18 cellular contexts compared by ENCODE assay signal in genomic region chr2:6652271-6652670, GRCh38.
DNase-seq lines count a peak whose midpoint lies in the region; ATAC-seq and TF ChIP-seq lines count a peak whose summit lies in the region.
"Had no signal": no experiment of that assay in that cellular context is flagged by ENCODE, and none has a peak within 500 bp of the region (broad histone marks: within the 10 kb centered on the region; RNA-seq: fewer than 3 reads in every experiment).

No MANE protein-coding gene starts in this region.

- no peak for TF ChIP-seq CTCF in brain (conservative IDR thresholded peaks at IDR 0.05)
- TF ChIP-seq CTCF in neural cell (IDR thresholded peaks at IDR 0.05; ENCODE audit: poor library complexity, severe bottlenecking): no peak
- no peak for TF ChIP-seq CTCF in smooth muscle cell (IDR thresholded peaks at IDR 0.05; ENCODE audit: borderline replicate concordance, insufficient read depth, poor library complexity, severe bottlenecking)
- TF ChIP-seq CTCF in stomach (IDR thresholded peaks at IDR 0.05): no peak

- H3K36me3 Mint-ChIP-seq in brain: no peaks in the 10 kb centered on the region
- no peaks in the 10 kb centered on the region for H3K36me3 Mint-ChIP-seq in activated T-cell treated with anti-CD3 and anti-CD28 coated beads, Interleukin-2, amount 50 U/mL, for 4 hours (ENCODE audit: insufficient read depth)
- H3K36me3 Mint-ChIP-seq: CD4-positive, CD25-positive, alpha-beta regulatory T cell; CD8-positive, alpha-beta T cell had no signal

- H3K4me1 Mint-ChIP-seq in brain: peaks cover 78% of the 10 kb centered on the region
- H3K4me1 Mint-ChIP-seq in activated T-cell treated with anti-CD3 and anti-CD28 coated beads, Interleukin-2, amount 50 U/mL, for 4 hours (ENCODE audit: low read depth): no peaks in the 10 kb centered on the region
- H3K4me1 Mint-ChIP-seq: B cell had no signal

- peaks cover 0 to 10% (median 7%) of the 10 kb centered on the region in 5 experiments for H3K9me3 Mint-ChIP-seq in brain
- H3K9me3 Mint-ChIP-seq in activated T-cell treated with anti-CD3 and anti-CD28 coated beads, Interleukin-2, amount 50 U/mL, for 4 hours: no peaks in the 10 kb centered on the region
- H3K9me3 Mint-ChIP-seq: CD8-positive, alpha-beta T cell had no signal

- H3K4me1 ChIP-seq in smooth muscle cell (ENCODE audit: low read depth) (peaks cover 15% of the 10 kb centered on the region), stomach (no peaks in the 10 kb centered on the region)
- H3K4me1 ChIP-seq: BLaER1, Caco-2, HAP-1 had no signal

- no peak for TF ChIP-seq RAD21 in neural cell (conservative IDR thresholded peaks at IDR 0.05)

- WGBS in smooth muscle cell (ENCODE audit: low lambda C conversion rate): 45% methylated on average over 2 of the region's 2 CpGs
- 77 to 88% (median 78%) methylated on average over 2 of the region's 2 CpGs for WGBS in stomach, 5 donors

- H3K27ac ChIP-seq in neural cell (ENCODE audit: low read length) (peak overlapping the region; percentile 85), smooth muscle cell (ENCODE audit: low read depth) (peak overlapping the region; percentile 100), stomach (no peak overlapping the region)
- H3K27ac ChIP-seq: 22Rv1, BLaER1, C4-2B had no signal

- H3F3A ChIP-seq in neural cell (ENCODE audit: insufficient read depth, low read length, poor library complexity, severe bottlenecking): no peaks in the 10 kb centered on the region
- peaks cover 6% of the 10 kb centered on the region for H3F3A ChIP-seq in smooth muscle cell (ENCODE audit: low read depth)

- H3K79me2 ChIP-seq in neural cell (replicated peaks; ENCODE audit: insufficient read depth, low read length) (no peaks in the 10 kb centered on the region), smooth muscle cell (ENCODE audit: low read depth) (no peaks in the 10 kb centered on the region)

- H4K20me1 ChIP-seq in neural cell (ENCODE audit: insufficient read depth): no peaks in the 10 kb centered on the region
- no peaks in the 10 kb centered on the region for H4K20me1 ChIP-seq in smooth muscle cell (ENCODE audit: low read depth)
- H4K20me1 ChIP-seq: BLaER1 had no signal

- TF ChIP-seq EP300 in neural cell (conservative IDR thresholded peaks at IDR 0.05; ENCODE audit: poor library complexity, severe bottlenecking): no peak
- TF ChIP-seq EP300 in stomach (IDR thresholded peaks at IDR 0.05): no peak

- no peak for DNase-seq in smooth muscle cell (lab: John Stamatoyannopoulos, UW; ENCODE audit: unreplicated experiment)
- no peak for DNase-seq in stomach
- DNase-seq in activated T-cell treated with anti-CD3 and anti-CD28 coated beads, Interleukin-2, amount 50 U/mL, for 4 hours: no peak
- DNase-seq: Caco-2; CD4-positive, CD25-positive, alpha-beta regulatory T cell; CD8-positive, alpha-beta T cell; DMS153; DND-41; GOT3; HFFc6 had no signal

- no peaks in the 10 kb centered on the region for H3K36me3 ChIP-seq in neural cell (ENCODE audit: insufficient read depth, low read length)
- H3K36me3 ChIP-seq in smooth muscle cell (ENCODE audit: low read depth): no peaks in the 10 kb centered on the region
- no peaks in the 10 kb centered on the region for H3K36me3 ChIP-seq in stomach
- H3K36me3 ChIP-seq: BLaER1, HAP-1 had no signal

- peak overlapping the region in 4 of 5 experiments; percentile 5 to 90 (median 61) for H3K27ac Mint-ChIP-seq in brain
- H3K27ac Mint-ChIP-seq: B cell; CD4-positive, CD25-positive, alpha-beta regulatory T cell; CD8-positive, alpha-beta T cell; HFFc6 had no signal

- H3K4me2 ChIP-seq in neural cell (ENCODE audit: low read length) (peak overlapping the region; percentile 27), smooth muscle cell (peak overlapping the region; percentile 22)
- H3K4me2 ChIP-seq: BLaER1 had no signal

- H3K4me3 ChIP-seq in neural cell (ENCODE audit: low read length) (peak overlapping the region; percentile 41), smooth muscle cell (no peak overlapping the region), stomach (no peak overlapping the region)
- H3K4me3 ChIP-seq: BLaER1, HAP-1 had no signal

- peak overlapping the region; percentile 17 for H3K9ac ChIP-seq in neural cell (ENCODE audit: low read length)
- peak overlapping the region; percentile 98 for H3K9ac ChIP-seq in smooth muscle cell (ENCODE audit: low read depth)
- H3K9ac ChIP-seq: BLaER1 had no signal

- H3K4me3 Mint-ChIP-seq in brain: no peak overlapping the region
- H3K4me3 Mint-ChIP-seq in activated T-cell treated with anti-CD3 and anti-CD28 coated beads, Interleukin-2, amount 50 U/mL, for 4 hours: no peak overlapping the region
- H3K4me3 Mint-ChIP-seq: B cell; CD4-positive, CD25-positive, alpha-beta regulatory T cell; CD8-positive, alpha-beta T cell; HFFc6 had no signal

- peaks cover 3% of the 10 kb centered on the region for H3K27me3 Mint-ChIP-seq in brain
- peaks cover 5% of the 10 kb centered on the region for H3K27me3 Mint-ChIP-seq in activated T-cell treated with anti-CD3 and anti-CD28 coated beads, Interleukin-2, amount 50 U/mL, for 4 hours (ENCODE audit: low read depth)
- H3K27me3 Mint-ChIP-seq: B cell; CD4-positive, CD25-positive, alpha-beta regulatory T cell had no signal

- H3K27me3 ChIP-seq in neural cell (ENCODE audit: insufficient read depth, low read depth, low read length) (no peaks in the 10 kb centered on the region), smooth muscle cell (ENCODE audit: low read depth) (peaks cover 3% of the 10 kb centered on the region), stomach (no peaks in the 10 kb centered on the region)
- H3K27me3 ChIP-seq: BLaER1 had no signal

- no peak for ATAC-seq in HG02678 (IDR thresholded peaks at IDR 0.05; ENCODE audit: unreplicated experiment)
- ATAC-seq in activated T-cell treated with anti-CD3 and anti-CD28 coated beads, Interleukin-2, amount 50 U/mL, for 4 hours: no peak
- ATAC-seq: CD8-positive, alpha-beta T cell had no signal

- TF ChIP-seq POLR2A in stomach (IDR thresholded peaks at IDR 0.05): no peak

- no peak overlapping the region for H2AFZ ChIP-seq in neural cell (ENCODE audit: low read depth, low read length)
- H2AFZ ChIP-seq in smooth muscle cell (ENCODE audit: low read depth): no peak overlapping the region

- no peaks in the 10 kb centered on the region for H3K9me3 ChIP-seq in neural cell (ENCODE audit: low read length)
- H3K9me3 ChIP-seq in smooth muscle cell (replicated peaks; ENCODE audit: low read depth): no peaks in the 10 kb centered on the region
- no peaks in the 10 kb centered on the region for H3K9me3 ChIP-seq in stomach
- H3K9me3 ChIP-seq: BLaER1, Caco-2, HAP-1 had no signal

- no peaks in the 10 kb centered on the region for H3K9me2 ChIP-seq in neural cell (ENCODE audit: insufficient read depth, low read length)

- intact Hi-C loops in stomach (cut with DNase I; ENCODE audit: low total_unique reads): no loop called here

TF ChIP-seq in neural cell, 6 proteins besides CTCF, POLR2A, EP300 and RAD21:
- no peak for TF ChIP-seq REST (IDR thresholded peaks at IDR 0.05; ENCODE audit: borderline replicate concordance)
- TF ChIP-seq SMC3 (conservative IDR thresholded peaks at IDR 0.05; ENCODE audit: poor library complexity): no peak
- no peak for TF ChIP-seq TAF1 (IDR thresholded peaks at IDR 0.05; ENCODE audit: low read depth)
- no peak for TF ChIP-seq MXI1 (conservative IDR thresholded peaks at IDR 0.05; ENCODE audit: poor library complexity, severe bottlenecking)
- no peak for TF ChIP-seq POLR2AphosphoS5 (IDR thresholded peaks at IDR 0.05)
- TF ChIP-seq EZH2 (IDR thresholded peaks at IDR 0.05; ENCODE audit: borderline replicate concordance, insufficient read depth, low read length, poor library complexity, severe bottlenecking): no peak

Comparison
In these comparisons a context has a peak if more than half of its experiments do, and no peak if none do; other contexts are left out.
1. H3K27ac ChIP-seq: peak in neural cell (single experiment) and smooth muscle cell (single experiment); none in stomach (0 of 5).